13 cellular contexts compared by ENCODE assay signal in genomic region chr11:17985517-17985916, GRCh38. TPM values are rescaled to one million over a fixed set of nuclear protein-coding genes. Genes with fewer than 3 reads are reported as not detected.
DNase-seq lines count a peak whose midpoint lies in the region; ATAC-seq, FAIRE-seq and TF ChIP-seq lines count a peak whose summit lies in the region.
"Had no signal": no experiment of that assay in that cellular context is flagged by ENCODE, and none has a peak within 500 bp of the region (broad histone marks: within the 10 kb centered on the region; RNA-seq: fewer than 3 reads in every experiment).

No MANE protein-coding gene starts in this region.

- DNase-seq in DMS79 treated with DMSO at 0.1 percent for 48 hours (lab: John Stamatoyannopoulos, UW) (peak; percentile 65), PC-3 (peak; percentile 92), esophagus muscularis mucosa (ENCODE audit: extremely low spot score) (no peak), pancreas (peak in 3 of 6 donors; percentile 20 to 42 (median 40)), globus pallidus (ENCODE audit: low spot score) (no peak), BE2C (no peak)
- no peak for DNase-seq in activated T-cell treated with anti-CD3 and anti-CD28 coated beads, Interleukin-2, amount 50 U/mL, for 4 hours
- DNase-seq: CD4-positive, alpha-beta memory T cell; GOT3; NCI-H526 treated with DMSO at 0.1 percent for 48 hours had no signal

- no peak overlapping the region for H3K9ac ChIP-seq in PC-3 (ENCODE audit: low read length)

- H3K4me1 ChIP-seq in PC-3 (ENCODE audit: insufficient read depth, low read length) (peaks cover 27% of the 10 kb centered on the region), esophagus muscularis mucosa (peaks cover 5 to 22% (median 19%) of the 10 kb centered on the region in 4 donors), pancreas (peaks cover 0 to 8% (median 8%) of the 10 kb centered on the region in 3 donors), BE2C (no peaks in the 10 kb centered on the region)

- FAIRE-seq in pancreas (lab: Jason Lieb, UNC), result no peak
- FAIRE-seq: GM18507 had no signal

- no peak overlapping the region for H2AFZ ChIP-seq in PC-3 (ENCODE audit: low read length)

- TF ChIP-seq EP300 in esophagus muscularis mucosa (IDR thresholded peaks at IDR 0.05), result no peak

- H3K79me2 ChIP-seq in PC-3 (ENCODE audit: low read length), result no peaks in the 10 kb centered on the region

- no peaks in the 10 kb centered on the region for H3K9me3 Mint-ChIP-seq in activated T-cell treated with anti-CD3 and anti-CD28 coated beads, Interleukin-2, amount 50 U/mL, for 4 hours
- H3K9me3 Mint-ChIP-seq: activated naive CD4-positive, alpha-beta T cell treated with anti-CD3 and anti-CD28 coated beads, Interleukin-2, amount 50 U/mL, for 24 hours; CD4-positive, alpha-beta memory T cell had no signal

- no peaks in the 10 kb centered on the region for H4K20me1 ChIP-seq in PC-3 (ENCODE audit: low read length)

- intact Hi-C loops in PC-3 (cut with micrococcal nuclease), result loop anchor here (10.0 kb wide), 1 partner anchor 399 kb away; no protein-coding TSS in a partner anchor
- intact Hi-C loops in esophagus muscularis mucosa (cut with DNase I), result no loop called here
- intact Hi-C loops in pancreas (cut with DNase I), result no loop called here

- peak overlapping the region; percentile 38 for H3K4me2 ChIP-seq in PC-3 (ENCODE audit: low read length)

- H3K4me3 Mint-ChIP-seq in activated T-cell treated with anti-CD3 and anti-CD28 coated beads, Interleukin-2, amount 50 U/mL, for 4 hours, result no peak overlapping the region
- H3K4me3 Mint-ChIP-seq: activated naive CD4-positive, alpha-beta T cell treated with anti-CD3 and anti-CD28 coated beads, Interleukin-2, amount 50 U/mL, for 24 hours; CD4-positive, alpha-beta memory T cell had no signal

- ATAC-seq in PC-3, result peak; percentile 64
- ATAC-seq in pancreas, result peak; percentile 85 to 91 (median 89)
- ATAC-seq in GM21381 (IDR thresholded peaks at IDR 0.05; ENCODE audit: unreplicated experiment), result no peak
- no peak for ATAC-seq in activated T-cell treated with anti-CD3 and anti-CD28 coated beads, Interleukin-2, amount 50 U/mL, for 4 hours

- H3K36me3 Mint-ChIP-seq in activated T-cell treated with anti-CD3 and anti-CD28 coated beads, Interleukin-2, amount 50 U/mL, for 4 hours (ENCODE audit: insufficient read depth), result peaks cover 42% of the 10 kb centered on the region

- H3K4me1 Mint-ChIP-seq in activated T-cell treated with anti-CD3 and anti-CD28 coated beads, Interleukin-2, amount 50 U/mL, for 4 hours (ENCODE audit: low read depth), result no peaks in the 10 kb centered on the region
- H3K4me1 Mint-ChIP-seq: activated naive CD4-positive, alpha-beta T cell treated with anti-CD3 and anti-CD28 coated beads, Interleukin-2, amount 50 U/mL, for 24 hours; CD4-positive, alpha-beta memory T cell had no signal

- H3K9me3 ChIP-seq in PC-3 (ENCODE audit: low read length), result no peaks in the 10 kb centered on the region
- H3K9me3 ChIP-seq in esophagus muscularis mucosa, result no peaks in the 10 kb centered on the region
- no peaks in the 10 kb centered on the region for H3K9me3 ChIP-seq in pancreas
- no peaks in the 10 kb centered on the region for H3K9me3 ChIP-seq in BE2C

- no peaks in the 10 kb centered on the region for H3K27me3 Mint-ChIP-seq in activated T-cell treated with anti-CD3 and anti-CD28 coated beads, Interleukin-2, amount 50 U/mL, for 4 hours (ENCODE audit: low read depth)
- H3K27me3 Mint-ChIP-seq: activated naive CD4-positive, alpha-beta T cell treated with anti-CD3 and anti-CD28 coated beads, Interleukin-2, amount 50 U/mL, for 24 hours; CD4-positive, alpha-beta memory T cell had no signal

- no peak overlapping the region for H3K4me3 ChIP-seq in PC-3 (ENCODE audit: low read length)
- H3K4me3 ChIP-seq in esophagus muscularis mucosa, result no peak overlapping the region
- no peak overlapping the region for H3K4me3 ChIP-seq in pancreas
- H3K4me3 ChIP-seq in BE2C (ENCODE audit: low read depth, low read length), result no peak overlapping the region

- no TSS peak for BruUV-seq in PC-3 (replicated peaks; lab: Mats Ljungman, UMichigan)

- TF ChIP-seq CTCF in PC-3 (conservative IDR thresholded peaks at IDR 0.05; ENCODE audit: low read depth, low read length) (no peak), esophagus muscularis mucosa (IDR thresholded peaks at IDR 0.05) (no peak), pancreas (IDR thresholded peaks at IDR 0.05) (no peak), BE2C (IDR thresholded peaks at IDR 0.05; ENCODE audit: low read depth, low read length) (no peak)

- no peak for TF ChIP-seq POLR2A in esophagus muscularis mucosa (IDR thresholded peaks at IDR 0.05; ENCODE audit: low read depth)

- POLR2A ChIA-PET in PC-3 (lab: Charles Lee; ENCODE audit: unreplicated experiment), result interaction anchor here (0.7 kb wide), 1 partner anchor 688 kb away, joined by 3 read pairs; no protein-coding TSS in a partner anchor

- H3K27ac ChIP-seq in PC-3 (ENCODE audit: low read length) (peak overlapping the region; percentile 50), esophagus muscularis mucosa (replicated peaks in 1 of 4) (peak overlapping the region; percentile 46 to 56 (median 52)), pancreas (peak overlapping the region in 2 of 4 donors; percentile 36 to 60)

- H3K27me3 ChIP-seq in PC-3 (ENCODE audit: low read length) (no peaks in the 10 kb centered on the region), esophagus muscularis mucosa (no peaks in the 10 kb centered on the region), pancreas (no peaks in the 10 kb centered on the region), BE2C (no peaks in the 10 kb centered on the region)

- CTCF ChIA-PET in PC-3 (lab: Charles Lee), result interaction anchor here (1.3 kb wide), 1 partner anchor 255 kb away, joined by 4 read pairs; no protein-coding TSS in a partner anchor

- 59% methylated on average over 1 of the region's 1 CpG for WGBS in esophagus muscularis mucosa
- WGBS in pancreas, 2 donors, result 11 to 18% methylated on average over 1 of the region's 1 CpG

- H3K36me3 ChIP-seq in PC-3 (ENCODE audit: low read depth, low read length) (no peaks in the 10 kb centered on the region; the same call in 1 of the 2 replicates), esophagus muscularis mucosa (peaks cover 5 to 56% (median 19%) of the 10 kb centered on the region in 4 donors), pancreas (peaks cover 0 to 11% (median 0%) of the 10 kb centered on the region in 3 donors), BE2C (no peaks in the 10 kb centered on the region)

- no peaks in the 10 kb centered on the region for H3K9me2 ChIP-seq in PC-3 (replicated peaks; ENCODE audit: low read length)

- peaks cover 6% of the 10 kb centered on the region for H3F3A ChIP-seq in PC-3 (ENCODE audit: low read length, unreplicated experiment)

RNA-seq across cellular contexts. Expression of gene SERGEF, which starts 27.3 kb away (rescaled TPM):
- total RNA-seq in PC-3 (2014; rRNA removed) (13.7 and 14.0 TPM in 2 replicates), esophagus muscularis mucosa (10 to 100 TPM; 32.0 to 50.2 (median 37.6) TPM), pancreas (10 to 100 TPM; 17.8 to 29.6 (median 24.0) TPM)
- 100 to 1,000 TPM in 1 of 2 donors, 10 to 100 TPM in 1; 51.9 to 101 TPM for polyA plus RNA-seq in pancreas
- total RNA-seq in activated T-cell treated with anti-CD3 and anti-CD28 coated beads, Interleukin-2, amount 50 U/mL, for 4 hours, result 10 to 100 TPM; 17.6 to 22.5 (median 18.6) TPM
- polyA plus RNA-seq in BE2C (2012; ENCODE audit: insufficient read depth, insufficient read length, low read depth), result 13.5 TPM

Comparison
In these comparisons a context has a peak if more than half of its experiments do, and no peak if none do; other contexts are left out.
1. DNase-seq: peak in DMS79 treated with DMSO at 0.1 percent for 48 hours (single experiment) and PC-3 (single experiment); none in esophagus muscularis mucosa (single experiment), activated T-cell treated with anti-CD3 and anti-CD28 coated beads, Interleukin-2, amount 50 U/mL, for 4 hours (single experiment), globus pallidus (single experiment) and BE2C (single experiment).
2. ATAC-seq: peak in PC-3 (single experiment) and pancreas (4 of 4); none in GM21381 (single experiment) and activated T-cell treated with anti-CD3 and anti-CD28 coated beads, Interleukin-2, amount 50 U/mL, for 4 hours (0 of 2).